In the genomic region with DNA sequence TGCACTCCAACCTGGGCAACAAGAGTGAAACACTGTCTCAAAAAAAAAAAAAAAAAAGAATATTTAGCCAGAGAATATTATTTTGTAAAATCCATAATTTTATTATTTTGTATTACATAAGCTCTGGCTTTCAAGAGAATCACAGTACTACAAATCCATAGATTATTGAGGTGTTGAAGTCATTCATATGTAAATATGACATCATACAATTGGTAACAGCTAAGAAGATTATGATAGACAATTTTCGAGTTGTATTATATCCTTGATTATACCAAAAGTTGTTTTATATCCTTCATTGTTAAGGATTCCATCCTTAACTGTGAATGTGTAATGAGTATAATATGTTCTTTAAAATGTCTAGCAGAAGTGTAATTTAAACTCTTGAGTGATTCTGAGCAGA, we compare ENCODE assay signal across 1 cellular context.
TF ChIP-seq lines count a peak whose summit lies in the region.

No MANE protein-coding gene starts in this region.

TF ChIP-seq in A549, 52 proteins besides CTCF, POLR2A, EP300 and RAD21 (continued from another document):
- TF ChIP-seq HES2 (IDR thresholded peaks at IDR 0.05): no peak
- no peak for TF ChIP-seq ELK1 (IDR thresholded peaks at IDR 0.05; ENCODE audit: low read depth, low read length)
- TF ChIP-seq CBX2 (IDR thresholded peaks at IDR 0.05; ENCODE audit: borderline replicate concordance, low read depth): no peak
- TF ChIP-seq, protein P1, sequence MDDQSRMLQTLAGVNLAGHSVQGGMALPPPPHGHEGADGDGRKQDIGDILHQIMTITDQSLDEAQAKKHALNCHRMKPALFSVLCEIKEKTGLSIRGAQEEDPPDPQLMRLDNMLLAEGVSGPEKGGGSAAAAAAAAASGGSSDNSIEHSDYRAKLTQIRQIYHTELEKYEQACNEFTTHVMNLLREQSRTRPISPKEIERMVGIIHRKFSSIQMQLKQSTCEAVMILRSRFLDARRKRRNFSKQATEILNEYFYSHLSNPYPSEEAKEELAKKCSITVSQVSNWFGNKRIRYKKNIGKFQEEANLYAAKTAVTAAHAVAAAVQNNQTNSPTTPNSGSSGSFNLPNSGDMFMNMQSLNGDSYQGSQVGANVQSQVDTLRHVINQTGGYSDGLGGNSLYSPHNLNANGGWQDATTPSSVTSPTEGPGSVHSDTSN (IDR thresholded peaks at IDR 0.05): no peak
- TF ChIP-seq HDAC2 (IDR thresholded peaks at IDR 0.05): no peak
- TF ChIP-seq POLR2AphosphoS2 (conservative IDR thresholded peaks at IDR 0.05; ENCODE audit: low read length): no peak
- TF ChIP-seq MAZ (IDR thresholded peaks at IDR 0.05; ENCODE audit: borderline replicate concordance, low read depth, low read length): no peak
- TF ChIP-seq ESRRA (IDR thresholded peaks at IDR 0.05; ENCODE audit: borderline replicate concordance, low read length): no peak
- TF ChIP-seq RARB (CRISPR knock-in tag; IDR thresholded peaks at IDR 0.05): no peak
- TF ChIP-seq, protein P2, sequence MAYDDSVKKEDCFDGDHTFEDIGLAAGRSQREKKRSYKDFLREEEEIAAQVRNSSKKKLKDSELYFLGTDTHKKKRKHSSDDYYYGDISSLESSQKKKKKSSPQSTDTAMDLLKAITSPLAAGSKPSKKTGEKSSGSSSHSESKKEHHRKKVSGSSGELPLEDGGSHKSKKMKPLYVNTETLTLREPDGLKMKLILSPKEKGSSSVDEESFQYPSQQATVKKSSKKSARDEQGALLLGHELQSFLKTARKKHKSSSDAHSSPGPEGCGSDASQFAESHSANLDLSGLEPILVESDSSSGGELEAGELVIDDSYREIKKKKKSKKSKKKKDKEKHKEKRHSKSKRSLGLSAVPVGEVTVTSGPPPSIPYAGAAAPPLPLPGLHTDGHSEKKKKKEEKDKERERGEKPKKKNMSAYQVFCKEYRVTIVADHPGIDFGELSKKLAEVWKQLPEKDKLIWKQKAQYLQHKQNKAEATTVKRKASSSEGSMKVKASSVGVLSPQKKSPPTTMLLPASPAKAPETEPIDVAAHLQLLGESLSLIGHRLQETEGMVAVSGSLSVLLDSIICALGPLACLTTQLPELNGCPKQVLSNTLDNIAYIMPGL (CRISPR knock-in tag; IDR thresholded peaks at IDR 0.05; ENCODE audit: borderline replicate concordance): no peak
- TF ChIP-seq BHLHE40 (IDR thresholded peaks at IDR 0.05; ENCODE audit: low read depth, low read length): no peak
